ENCODE assay signal across 8 cellular contexts in the genomic region with DNA sequence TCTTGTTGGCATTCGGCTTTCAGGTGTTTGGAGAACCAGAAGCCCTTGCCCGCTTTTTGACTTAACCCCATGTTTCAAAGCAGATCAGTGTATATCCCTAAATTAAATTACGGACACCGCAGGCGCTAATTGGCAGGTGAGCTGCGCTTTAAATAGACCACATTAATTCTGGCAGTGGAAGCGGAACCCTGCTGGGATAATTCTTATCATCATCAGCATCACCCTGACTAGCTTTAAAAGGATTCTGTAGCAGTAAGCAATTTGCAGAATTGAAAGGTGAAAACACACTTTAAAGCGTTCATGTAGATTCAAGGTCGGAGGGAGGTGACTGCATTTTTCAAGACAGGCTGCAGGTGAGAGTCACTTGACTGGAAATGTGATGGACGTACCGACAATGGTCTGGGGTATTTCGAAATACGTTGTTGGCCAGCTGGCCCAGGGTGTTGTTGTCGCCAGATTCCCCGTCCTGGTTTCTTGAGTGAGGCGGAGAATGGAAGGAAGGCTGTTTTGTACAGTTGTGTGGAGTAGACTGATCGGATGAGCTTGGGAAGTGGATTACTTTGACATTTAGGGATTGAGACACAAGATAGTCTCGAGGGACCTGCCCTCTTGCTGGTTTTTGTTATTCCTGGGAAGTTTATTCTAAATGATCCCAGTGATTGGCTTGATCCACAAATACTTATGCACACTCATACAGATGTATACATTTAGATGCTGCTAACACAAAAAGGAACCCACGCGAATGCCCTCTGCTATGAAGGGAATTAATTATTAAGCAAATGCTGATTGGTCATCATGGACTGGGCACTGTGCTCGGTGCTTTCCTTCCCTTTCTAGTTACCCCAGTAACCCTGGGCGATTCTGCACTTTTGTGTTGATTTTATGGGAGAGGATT.
DNase-seq lines count a peak whose midpoint lies in the region; ATAC-seq, FAIRE-seq and TF ChIP-seq lines count a peak whose summit lies in the region.
"Not testable (repeated sequence)": the region's sequence is repeated elsewhere in the genome, so short reads cannot be mapped to it uniquely, and the experiment has no call there.

No MANE protein-coding gene starts in this region.

- H3K36me3 ChIP-seq in HEK293 (ENCODE audit: control insufficient read depth in 2 of 2, insufficient read depth in 1 of 2, low read length in 2 of 2); GM12878 (ENCODE audit: control insufficient read depth in 2 of 2, insufficient read depth in 2 of 2, low read length in 1 of 2); stomach: not testable (repeated sequence)

- SMC1A ChIA-PET in GM12878 (lab: Charles Lee; ENCODE audit: uncharacterized antibody, unreplicated experiment), result not testable (repeated sequence)

- POLR2A ChIA-PET in HEK293 (lab: Yijun Ruan, JAX); GM12878 (lab: Charles Lee): not testable (repeated sequence)

- not testable (repeated sequence) for TF ChIP-seq RAD21 in GM12878 (IDR thresholded peaks at IDR 0.05; ENCODE audit: insufficient read depth, low read depth, low read length)

- H3K4me3 Mint-ChIP-seq in CD14-positive monocyte, result not testable (repeated sequence)
- peak overlapping the region in 1 of 3 experiments; percentile 50 for H3K4me3 Mint-ChIP-seq in nephron

- not testable (repeated sequence) for H3K27ac ChIP-seq in HEK293 (ENCODE audit: extremely low read depth, low read depth, low read length); GM12878 (ENCODE audit: control insufficient read depth, insufficient read depth)
- H3K27ac ChIP-seq in stomach, result peak overlapping the region; percentile 28 to 76 (median 70)

- H3K27me3 ChIP-seq in GM12878 (replicated peaks in 1 of 2; ENCODE audit: control insufficient read depth in 2 of 2, insufficient read depth in 2 of 2, low read length in 1 of 2); stomach: not testable (repeated sequence)

- TF ChIP-seq EP300 in GM12878 (IDR thresholded peaks at IDR 0.05; ENCODE audit: borderline replicate concordance in 1 of 2, control insufficient read depth in 1 of 2, low read depth in 2 of 2, low read length in 2 of 2); stomach (IDR thresholded peaks at IDR 0.05): not testable (repeated sequence)

- 94% methylated on average over 21 of the region's 22 CpGs for WGBS in GM12878 (ENCODE audit: insufficient coverage, insufficient replicate concordance, low lambda C conversion rate, missing lambda C conversion rate)
- WGBS in stomach, 5 donors, result 76 to 89% (median 80%) methylated on average over 17 to 20 of the region's 22 CpGs

- not testable (repeated sequence) for H3K4me2 ChIP-seq in GM12878 (ENCODE audit: control insufficient read depth, insufficient read depth)

- not testable (repeated sequence) for H3K9ac ChIP-seq in GM12878 (ENCODE audit: control insufficient read depth, insufficient read depth, low read length)

- not testable (repeated sequence) for H4K20me1 ChIP-seq in GM12878 (ENCODE audit: control insufficient read depth, insufficient read depth)

- not testable (repeated sequence) for TF ChIP-seq POLR2A in GM12878 (IDR thresholded peaks at IDR 0.05; ENCODE audit: low read depth, low read length); stomach (IDR thresholded peaks at IDR 0.05)

- H3K4me1 ChIP-seq in HEK293 (ENCODE audit: control insufficient read depth, insufficient read depth, low read length), result not testable (repeated sequence)
- H3K4me1 ChIP-seq in GM12878 (ENCODE audit: control insufficient read depth, insufficient read depth, low read length) (peaks cover 15% of the 10 kb centered on the region), stomach (peaks cover 10 to 41% (median 29%) of the 10 kb centered on the region in 4 donors)

- intact Hi-C loops in CD14-positive monocyte (cut with micrococcal nuclease); GM12878 (cut with micrococcal nuclease; ENCODE audit: unreplicated experiment); stomach (cut with DNase I; ENCODE audit: low total_unique reads): not testable (repeated sequence)

- not testable (repeated sequence) for FAIRE-seq in GM12878 (lab: Jason Lieb, UNC)
- FAIRE-seq in islet of Langerhans (lab: Jason Lieb, UNC), result peak; percentile 43

- in situ Hi-C loops in GM12878 (cut with MboI), result not testable (repeated sequence)

- CTCF ChIA-PET in HEK293 (lab: Yijun Ruan, JAX); GM12878 (lab: Yijun Ruan, JAX): not testable (repeated sequence)

- BruUV-seq in GM12878 (replicated peaks; lab: Mats Ljungman, UMichigan), result TSS peak; percentile 3

- H3K4me3 ChIP-seq in HEK293 (ENCODE audit: low read depth, low read length); GM12878; stomach: not testable (repeated sequence)

- ATAC-seq in GM12878, result not testable (repeated sequence)

- H3K27me3 Mint-ChIP-seq in CD14-positive monocyte (ENCODE audit: low read depth in 3 of 3); nephron (ENCODE audit: low read depth): not testable (repeated sequence)

- TF ChIP-seq CTCF in CD14-positive monocyte (IDR thresholded peaks at IDR 0.05); HEK293 (tag by site-specific recombination; IDR thresholded peaks at IDR 0.05); GM12878 (IDR thresholded peaks at IDR 0.05 in 2 of 3, conservative IDR thresholded peaks at IDR 0.05 in 1 of 3; ENCODE audit: control insufficient read depth in 2 of 3, extremely low read depth in 1 of 3, insufficient read depth in 1 of 3, low read depth in 3 of 3, low read length in 3 of 3); nephron (IDR thresholded peaks at IDR 0.05; ENCODE audit: unreplicated experiment in 3 of 3); stomach (IDR thresholded peaks at IDR 0.05): not testable (repeated sequence)

- H3K4me1 Mint-ChIP-seq in CD14-positive monocyte (peaks cover 73% of the 10 kb centered on the region), nephron (peaks cover 14% of the 10 kb centered on the region)

- not testable (repeated sequence) for H3K9me3 ChIP-seq in HEK293 (ENCODE audit: control insufficient read depth, insufficient read depth, low read depth, low read length); GM12878 (replicated peaks; ENCODE audit: control insufficient read depth, insufficient read depth, low read length); stomach

- H3K9me3 Mint-ChIP-seq in CD14-positive monocyte, nephron: not testable (repeated sequence)

- not testable (repeated sequence) for DNase-seq in CD14-positive monocyte (ENCODE audit: low spot score); GM12878 (ENCODE audit: low read depth, low spot score); stomach
- DNase-seq in NCI-H2081 (lab: John Stamatoyannopoulos, UW) (peak; percentile 85 to 96), NCI-H524 treated with DMSO at 0.1 percent for 48 hours (lab: John Stamatoyannopoulos, UW) (peak; percentile 41)

- H3K27ac Mint-ChIP-seq in CD14-positive monocyte (peak overlapping the region in 5 of 7 donors; percentile 41 to 93 (median 52)), nephron (peak overlapping the region; percentile 57 to 97 (median 65))

- not testable (repeated sequence) for H3K79me2 ChIP-seq in GM12878 (ENCODE audit: control insufficient read depth, insufficient read depth, low read length)

- H3K36me3 Mint-ChIP-seq in CD14-positive monocyte, result peaks cover 21% of the 10 kb centered on the region in 2 donors
- not testable (repeated sequence) for H3K36me3 Mint-ChIP-seq in nephron (ENCODE audit: low read depth)

- RAD21 ChIA-PET in GM12878 (lab: Charles Lee; ENCODE audit: unreplicated experiment), result not testable (repeated sequence)

- not testable (repeated sequence) for H2AFZ ChIP-seq in GM12878 (ENCODE audit: control insufficient read depth, low read depth, low read length)

TF ChIP-seq in HEK293, 187 proteins besides CTCF, POLR2A, EP300 and RAD21:
- 0 out of 2 replicates have a peak, but pooled peaks have one; percentile 7 for TF ChIP-seq FEZF1 (tag by site-specific recombination; IDR thresholded peaks at IDR 0.05)
- TF ChIP-seq OSR2 (tag by site-specific recombination; IDR thresholded peaks at IDR 0.05), result peak; percentile 83
- TF ChIP-seq ZNF366 (tag by site-specific recombination; conservative IDR thresholded peaks at IDR 0.05), result 0 out of 2 replicates have a peak, but pooled peaks have one; percentile 43
- TF ChIP-seq ZEB2 (tag by site-specific recombination; IDR thresholded peaks at IDR 0.05), result 0 out of 2 replicates have a peak, but pooled peaks have one; percentile 39
- peak; percentile 97 for TF ChIP-seq SP7 (tag by site-specific recombination; IDR thresholded peaks at IDR 0.05)
- peak; percentile 45 for TF ChIP-seq PRDM1 (tag by site-specific recombination; IDR thresholded peaks at IDR 0.05)
- TF ChIP-seq ZNF629 (tag by site-specific recombination; IDR thresholded peaks at IDR 0.05), result peak; percentile 41; the same call in 1 of the 2 replicates
